Comparison of ENCODE assay signal across 19 cellular contexts in genomic region chr6:6635869-6636268, GRCh38. TPM values are rescaled to one million over a fixed set of nuclear protein-coding genes. Genes with fewer than 3 reads are reported as not detected.
DNase-seq lines count a peak whose midpoint lies in the region; ATAC-seq, FAIRE-seq and TF ChIP-seq lines count a peak whose summit lies in the region.
"Had no signal": no experiment of that assay in that cellular context is flagged by ENCODE, and none has a peak within 500 bp of the region (broad histone marks: within the 10 kb centered on the region; RNA-seq: fewer than 3 reads in every experiment).

No MANE protein-coding gene starts in this region.

- no peak for TF ChIP-seq POLR2A in GM12891 (IDR thresholded peaks at IDR 0.05; ENCODE audit: low read depth, low read length)

- DNase-seq in GM12891 (ENCODE audit: insufficient read length, low spot score) = no peak
- DNase-seq in activated naive CD4-positive, alpha-beta T cell (lab: John Stamatoyannopoulos, UW) = no peak
- no peak for DNase-seq in DMS79 (lab: John Stamatoyannopoulos, UW)
- no peak for DNase-seq in activated T-cell treated with anti-CD3 and anti-CD28 coated beads, Interleukin-2, amount 50 U/mL, for 1 hour
- no peak for DNase-seq in globus pallidus (ENCODE audit: low spot score)
- DNase-seq: activated CD4-positive, CD25-positive, alpha-beta regulatory T cell treated with anti-CD3 and anti-CD28 coated beads, Interleukin-2, amount 50 U/mL, for 72 hours; activated T-cell treated with anti-CD3 and anti-CD28 coated beads, Interleukin-2, amount 50 U/mL, for 24 hours; DMS 273 treated with DMSO at 0.1 percent for 48 hours; natural killer cell; NCI-H1694 treated with DMSO at 0.1 percent for 48 hours; NCI-H524 treated with DMSO at 0.1 percent for 48 hours; right cardiac atrium; uterus had no signal

- FAIRE-seq in GM12891 (lab: Jason Lieb, UNC) = peak; percentile 59
- FAIRE-seq: colon, RCC 7860 had no signal

- peak; percentile 63 for ATAC-seq in GM19452 (IDR thresholded peaks at IDR 0.05; ENCODE audit: unreplicated experiment)
- peak; percentile 50 for ATAC-seq in HG02759 (IDR thresholded peaks at IDR 0.05; ENCODE audit: unreplicated experiment)
- ATAC-seq in HG03457 (IDR thresholded peaks at IDR 0.05; ENCODE audit: unreplicated experiment) = peak; percentile 38
- ATAC-seq: esophagus mucosa, natural killer cell, right cardiac atrium had no signal

TF ChIP-seq in GM12891, 5 proteins besides CTCF, POLR2A, EP300 and RAD21:
- TF ChIP-seq SPI1 (IDR thresholded peaks at IDR 0.05; ENCODE audit: low read depth, low read length) (no peak), TAF1 (IDR thresholded peaks at IDR 0.05; ENCODE audit: low read depth, low read length) (no peak), POU2F2 (IDR thresholded peaks at IDR 0.05; ENCODE audit: low read depth, low read length) (no peak), POLR2AphosphoS5 (IDR thresholded peaks at IDR 0.05; ENCODE audit: low read depth, low read length) (no peak), PAX5 (IDR thresholded peaks at IDR 0.05; ENCODE audit: insufficient read depth, low read length, severe bottlenecking) (no peak)

RNA-seq across cellular contexts. Expression of gene LY86, which starts 47.3 kb away (rescaled TPM):
- polyA plus RNA-seq in GM12891 (2012; ENCODE audit: low read depth, missing spikeins) = 77.4 TPM
